21 cellular contexts compared by ENCODE assay signal in genomic region chr7:155880721-155881120, GRCh38.
"Had no signal": no experiment of that assay in that cellular context is flagged by ENCODE, and none has a peak within 500 bp of the region (broad histone marks: within the 10 kb centered on the region; RNA-seq: fewer than 3 reads in every experiment).

No MANE protein-coding gene starts in this region.

- DNase-seq: effector CD4-positive, alpha-beta T cell; foreskin fibroblast; gastrocnemius medialis; kidney; mucosa of descending colon; naive B cell; stimulated activated CD4-positive, alpha-beta T cell treated with anti-CD3 and anti-CD28 coated beads, Interleukin-15, amount 100 ng/mL, for 24 hours; stimulated activated CD4-positive, alpha-beta T cell treated with anti-CD3 and anti-CD28 coated beads, Interleukin-2, amount 100 ng/mL, for 48 hours; stimulated activated naive B cell treated with anti-CD40 and anti-IgM and Interleukin-4, amounts not matched to agents 10 μg/mL and 1 μg/mL and 100 μg/mL, for 72 hours; trophoblast cell had no signal

- H3K36me3 ChIP-seq: gastrocnemius medialis, prostate gland, right atrium auricular region, suprapubic skin, vagina had no signal

- H3K4me3 ChIP-seq: dorsolateral prefrontal cortex, gastrocnemius medialis, lung, mucosa of descending colon, prostate gland, right atrium auricular region, skin epidermis, suprapubic skin, vagina had no signal

- H3K9me3 ChIP-seq: gastrocnemius medialis, mucosa of descending colon, prostate gland, right atrium auricular region, suprapubic skin, vagina had no signal

- ATAC-seq: esophagus mucosa; gastrocnemius medialis; left lobe of liver; mucosa of descending colon; natural killer cell treated with Interleukin-12 subunit alpha and Interleukin-12 subunit beta and Interleukin-15 and Interleukin-18, amount 100 ng/mL, for 72 hours; stimulated activated naive B cell treated with anti-CD40 and anti-IgM and Interleukin-4, amounts not matched to agents 10 μg/mL and 1 μg/mL and 100 μg/mL, for 72 hours had no signal

- H3K4me1 ChIP-seq: gastrocnemius medialis, prostate gland, right atrium auricular region, suprapubic skin, vagina had no signal

- H3K27ac ChIP-seq: dorsolateral prefrontal cortex, epithelial cell of prostate, gastrocnemius medialis, prostate gland, right atrium auricular region, skin epidermis, suprapubic skin, vagina had no signal

- H3K27me3 ChIP-seq: gastrocnemius medialis, right atrium auricular region, suprapubic skin, vagina had no signal
